In genomic region chr10:95230677-95231586, GRCh38 we compare ENCODE assay signal across 9 cellular contexts. TPM values are rescaled to one million over a fixed set of nuclear protein-coding genes. Genes with fewer than 3 reads are reported as not detected.
DNase-seq lines count a peak whose midpoint lies in the region; ATAC-seq, FAIRE-seq and TF ChIP-seq lines count a peak whose summit lies in the region.
"Not testable (repeated sequence)": the region's sequence is repeated elsewhere in the genome, so short reads cannot be mapped to it uniquely, and the experiment has no call there.
"Had no signal": no experiment of that assay in that cellular context is flagged by ENCODE, and none has a peak within 500 bp of the region (broad histone marks: within the 10 kb centered on the region; RNA-seq: fewer than 3 reads in every experiment).

No MANE protein-coding gene starts in this region.

- not testable (repeated sequence) for H3K27me3 ChIP-seq in AG04450 (ENCODE audit: control insufficient read depth, insufficient read depth, low read length); bronchial epithelial cell (ENCODE audit: control insufficient read depth, insufficient read depth, low read length); left ventricle myocardium inferior (ENCODE audit: low read depth)

- not testable (repeated sequence) for H3K36me3 ChIP-seq in bronchial epithelial cell (ENCODE audit: control insufficient read depth, insufficient read depth, low read length)
- peaks cover 29% of the 10 kb centered on the region for H3K36me3 ChIP-seq in left ventricle myocardium inferior

- H3K4me1 ChIP-seq in left ventricle myocardium inferior = peaks cover 14% of the 10 kb centered on the region

- not testable (repeated sequence) for H3K9me3 Mint-ChIP-seq in natural killer cell

- H3K9me3 ChIP-seq in AG04450 (ENCODE audit: control insufficient read depth, insufficient read depth, low read length) = peaks cover 17% of the 10 kb centered on the region
- H3K9me3 ChIP-seq in left ventricle myocardium inferior (replicated peaks) = not testable (repeated sequence)

- peak overlapping the region; percentile 39 to 62 for H3K27ac Mint-ChIP-seq in natural killer cell

- peak overlapping the region; percentile 91 for H3K4me3 Mint-ChIP-seq in natural killer cell

- intact Hi-C loops in left ventricle myocardium inferior (cut with micrococcal nuclease); natural killer cell (cut with micrococcal nuclease): not testable (repeated sequence)

- H3K36me3 Mint-ChIP-seq in natural killer cell = not testable (repeated sequence)

- CTCF ChIA-PET in AG04450 (lab: Charles Lee) = interaction anchor here (0.7 to 6.9 kb wide), 3 partner anchors 7 to 16 kb away, joined by 4 to 73 read pairs (median 7); no protein-coding TSS in a partner anchor

- FAIRE-seq in bronchial epithelial cell (lab: Jason Lieb, UNC) = not testable (repeated sequence)

- not testable (repeated sequence) for H3K27me3 Mint-ChIP-seq in natural killer cell (ENCODE audit: low read depth in 2 of 2)

- not testable (repeated sequence) for DNase-seq in AG04450 (ENCODE audit: low read depth, low spot score); bronchial epithelial cell (ENCODE audit: low read depth); natural killer cell
- DNase-seq in NCI-H1092 (lab: John Stamatoyannopoulos, UW) (peak; percentile 38), left ventricle myocardium inferior (peak; percentile 51)
- peak; percentile 87 for DNase-seq in activated CD8-positive, alpha-beta memory T cell treated with anti-CD3 and anti-CD28 coated beads for 24 hours
- peak in 2 of 3 experiments; percentile 20 to 39 for DNase-seq in stimulated activated CD4-positive, alpha-beta T cell treated with anti-CD3 and anti-CD28 coated beads, TNF-alpha, amount 100 ng/mL, for 24 hours (ENCODE audit: low read depth in 3 of 3)

- not testable (repeated sequence) for H3K4me3 ChIP-seq in AG04450 (ENCODE audit: low read depth, low read length)
- peak overlapping the region; percentile 42 for H3K4me3 ChIP-seq in bronchial epithelial cell (ENCODE audit: low read depth, low read length)
- peak overlapping the region; percentile 71 for H3K4me3 ChIP-seq in left ventricle myocardium inferior

- peaks cover 12 to 13% of the 10 kb centered on the region in 2 donors for H3K4me1 Mint-ChIP-seq in natural killer cell

- TF ChIP-seq CTCF in AG04450 (IDR thresholded peaks at IDR 0.05; ENCODE audit: low read depth, low read length); left ventricle myocardium inferior (IDR thresholded peaks at IDR 0.05; ENCODE audit: borderline replicate concordance); natural killer cell (IDR thresholded peaks at IDR 0.05): not testable (repeated sequence)
- TF ChIP-seq CTCF in bronchial epithelial cell (IDR thresholded peaks at IDR 0.05; ENCODE audit: insufficient read depth, low read length, severe bottlenecking) = peak; percentile 5

- ATAC-seq in GM19395 (IDR thresholded peaks at IDR 0.05; ENCODE audit: unreplicated experiment) = peak; percentile 76
- ATAC-seq in natural killer cell = peak; percentile 60 to 90 (median 76)

- POLR2A ChIA-PET in AG04450 (lab: Yijun Ruan, JAX) = not testable (repeated sequence)

- H3K27ac ChIP-seq in AG04450 (ENCODE audit: low read depth, low read length) = peak overlapping the region; percentile 94
- H3K27ac ChIP-seq in left ventricle myocardium inferior (replicated peaks) = peak overlapping the region; percentile 41

RNA-seq across cellular contexts. Expression of gene ACSM6, which starts 36.9 kb away (rescaled TPM):
- not detected in 2 replicates for polyA plus RNA-seq in AG04450 (2011; rRNA removed)
- polyA minus RNA-seq in AG04450 (2011; rRNA and poly(A)+ RNA removed) = not detected in 2 replicates
- total RNA-seq in bronchial epithelial cell = not detected in 2 replicates
- total RNA-seq in left ventricle myocardium inferior = not detected
- not detected for total RNA-seq in natural killer cell
- total RNA-seq: omental fat pad had no signal

RNA-seq across cellular contexts. Expression of gene PDLIM1, which starts 59.9 kb away (rescaled TPM):
- 255 and 334 TPM in 2 replicates for polyA plus RNA-seq in AG04450 (2011; rRNA removed)
- polyA minus RNA-seq in AG04450 (2011; rRNA and poly(A)+ RNA removed) = 269 and 320 TPM in 2 replicates
- total RNA-seq in bronchial epithelial cell = 19.2 and 20.2 TPM in 2 replicates
- 358 TPM for total RNA-seq in left ventricle myocardium inferior
- 10 to 100 TPM in 2 of 3 donors, 1 to 10 TPM in 1; 7.1 to 25.2 (median 24.5) TPM for total RNA-seq in natural killer cell

Comparison
In these comparisons a context has a peak if more than half of its experiments do, and no peak if none do; other contexts are left out.
1. RNA of gene PDLIM1, which starts 59.9 kb away (total RNA-seq): 358 TPM in left ventricle myocardium inferior (single experiment); 7.1 to 25.2 TPM in natural killer cell and 19.2 to 20.2 TPM in bronchial epithelial cell; every median in the first group is over 10 times any median in the second.